8 cellular contexts compared by ENCODE assay signal in genomic region chr9:137114220-137114612, GRCh38. TPM values are rescaled to one million over a fixed set of nuclear protein-coding genes. Genes with fewer than 3 reads are reported as not detected.
DNase-seq lines count a peak whose midpoint lies in the region; ATAC-seq and TF ChIP-seq lines count a peak whose summit lies in the region.

No MANE protein-coding gene starts in this region.

- POLR2A ChIA-PET in MCF 10A (lab: Yijun Ruan, JAX): interaction anchor here (2.4 kb wide), 1 partner anchor 27 kb away, joined by 12 read pairs; the partner anchor contains the start of gene MAN1B1
- POLR2A ChIA-PET in naive thymus-derived CD8-positive, alpha-beta T cell (lab: Charles Lee): interaction anchor here (0.9 to 3.4 kb wide), 9 partner anchors 9 to 122 kb away, joined by 3 to 20 read pairs (median 4); partner anchors contain the start of genes MAN1B1 and TPRN

- H3K4me1 Mint-ChIP-seq in MCF 10A (ENCODE audit: insufficient read depth, unreplicated experiment): no peaks in the 10 kb centered on the region
- H3K4me1 Mint-ChIP-seq in naive thymus-derived CD8-positive, alpha-beta T cell: peaks cover 0 to 15% (median 5%) of the 10 kb centered on the region in 4 donors
- H3K4me1 Mint-ChIP-seq in type B pancreatic cell (ENCODE audit: unreplicated experiment): peaks cover 6% of the 10 kb centered on the region

- no peaks in the 10 kb centered on the region for H3K9me3 Mint-ChIP-seq in MCF 10A (ENCODE audit: unreplicated experiment)
- H3K9me3 Mint-ChIP-seq in naive thymus-derived CD8-positive, alpha-beta T cell: no peaks in the 10 kb centered on the region
- no peaks in the 10 kb centered on the region for H3K9me3 Mint-ChIP-seq in type B pancreatic cell

- TF ChIP-seq CTCF in GM12864 (IDR thresholded peaks at IDR 0.05; ENCODE audit: low read depth, low read length, missing control alignments) (no peak), MCF 10A (IDR thresholded peaks at IDR 0.05; ENCODE audit: unreplicated experiment) (no peak), type B pancreatic cell (conservative IDR thresholded peaks at IDR 0.05) (no peak)

- CTCF ChIA-PET in MCF 10A (lab: Yijun Ruan, JAX): no interaction called here

- H3K4me3 Mint-ChIP-seq in MCF 10A (ENCODE audit: unreplicated experiment) (peak overlapping the region; percentile 62), type B pancreatic cell (no peak overlapping the region)
- peak overlapping the region in 9 of 10 donors; percentile 22 to 76 (median 57) for H3K4me3 Mint-ChIP-seq in naive thymus-derived CD8-positive, alpha-beta T cell

- no peak overlapping the region for H3K27ac Mint-ChIP-seq in MCF 10A (ENCODE audit: low read depth, unreplicated experiment)
- peak overlapping the region in 2 of 10 donors; percentile 9 to 52 for H3K27ac Mint-ChIP-seq in naive thymus-derived CD8-positive, alpha-beta T cell
- no peak overlapping the region for H3K27ac Mint-ChIP-seq in type B pancreatic cell

- no peak for DNase-seq in GM12864 (ENCODE audit: low read depth)
- DNase-seq in MCF 10A (ENCODE audit: unreplicated experiment): no peak
- no peak for DNase-seq in naive thymus-derived CD8-positive, alpha-beta T cell
- no peak for DNase-seq in HPDE6-E6E7 (ENCODE audit: extremely low spot score)
- DNase-seq in NCI-H2029 (lab: John Stamatoyannopoulos, UW): no peak
- DNase-seq in type B pancreatic cell (ENCODE audit: extremely low spot score, unreplicated experiment): no peak

- H3K4me3 ChIP-seq in GM12864 (ENCODE audit: low read depth, low read length): peak overlapping the region; percentile 60

- H3K27me3 Mint-ChIP-seq in MCF 10A (ENCODE audit: insufficient read depth, unreplicated experiment): no peaks in the 10 kb centered on the region
- no peaks in the 10 kb centered on the region for H3K27me3 Mint-ChIP-seq in naive thymus-derived CD8-positive, alpha-beta T cell
- H3K27me3 Mint-ChIP-seq in type B pancreatic cell: peaks cover 3% of the 10 kb centered on the region

- H3K36me3 Mint-ChIP-seq in MCF 10A (ENCODE audit: insufficient read depth, unreplicated experiment) (peaks cover 8% of the 10 kb centered on the region), type B pancreatic cell (no peaks in the 10 kb centered on the region)
- peaks cover 0 to 4% (median 2%) of the 10 kb centered on the region in 3 donors for H3K36me3 Mint-ChIP-seq in naive thymus-derived CD8-positive, alpha-beta T cell

- intact Hi-C loops in MCF 10A (cut with micrococcal nuclease): no loop called here

- ATAC-seq in HG03280 (IDR thresholded peaks at IDR 0.05; ENCODE audit: unreplicated experiment): peak; percentile 10
- peak; percentile 26 to 30 for ATAC-seq in naive thymus-derived CD8-positive, alpha-beta T cell
- no peak for ATAC-seq in HG02870 (IDR thresholded peaks at IDR 0.05; ENCODE audit: unreplicated experiment)

- no TSS peak for BruUV-seq in MCF 10A (replicated peaks; lab: Mats Ljungman, UMichigan)

RNA-seq across cellular contexts. Expression of gene DPP7, which starts 0.3 kb away (rescaled TPM):
- total RNA-seq in MCF 10A (2022) (139 and 157 TPM in 2 replicates), type B pancreatic cell (ENCODE audit: low replicate concordance) (86.5 and 86.7 TPM in 2 replicates)
- 100 to 1,000 TPM; 278 to 298 TPM for total RNA-seq in naive thymus-derived CD8-positive, alpha-beta T cell
- 100 to 1,000 TPM in 2 of 3 donors, 10 to 100 TPM in 1; 98.7 to 126 (median 121) TPM for polyA plus RNA-seq in naive thymus-derived CD8-positive, alpha-beta T cell

RNA-seq across cellular contexts. Expression of gene GRIN1, which starts 24.7 kb away (rescaled TPM):
- total RNA-seq in MCF 10A (2022) (0.61 and 1.4 TPM in 2 replicates), type B pancreatic cell (ENCODE audit: low replicate concordance) (0.29 and 0.94 TPM in 2 replicates)
- total RNA-seq in naive thymus-derived CD8-positive, alpha-beta T cell: not detected
- not detected for polyA plus RNA-seq in naive thymus-derived CD8-positive, alpha-beta T cell

RNA-seq across cellular contexts. Expression of gene MAN1B1, which starts 27.4 kb away (rescaled TPM):
- total RNA-seq in MCF 10A (2022) (46.5 and 49.1 TPM in 2 replicates), type B pancreatic cell (ENCODE audit: low replicate concordance) (50.3 and 58.9 TPM in 2 replicates)
- total RNA-seq in naive thymus-derived CD8-positive, alpha-beta T cell: 10 to 100 TPM; 66.9 to 73.2 TPM
- polyA plus RNA-seq in naive thymus-derived CD8-positive, alpha-beta T cell: 10 to 100 TPM; 30.6 to 46.6 (median 38.3) TPM

RNA-seq across cellular contexts. Expression of gene UAP1L1, which starts 36.9 kb away (rescaled TPM):
- 1.0 and 3.7 TPM in 2 replicates for total RNA-seq in MCF 10A (2022)
- 10 to 100 TPM; 25.2 to 28.7 TPM for total RNA-seq in naive thymus-derived CD8-positive, alpha-beta T cell
- 1 to 10 TPM; 2.3 to 7.8 (median 2.8) TPM for polyA plus RNA-seq in naive thymus-derived CD8-positive, alpha-beta T cell
- total RNA-seq in type B pancreatic cell (ENCODE audit: low replicate concordance): 3.4 and 5.4 TPM in 2 replicates

RNA-seq across cellular contexts. Expression of gene SAPCD2, which starts 43.9 kb away (rescaled TPM):
- total RNA-seq in MCF 10A (2022) (5.7 and 15.7 TPM in 2 replicates), type B pancreatic cell (ENCODE audit: low replicate concordance) (19.1 and 21.9 TPM in 2 replicates)
- under 1 TPM; 0.27 to 0.44 TPM for total RNA-seq in naive thymus-derived CD8-positive, alpha-beta T cell
- under 1 TPM in 2 of 3 donors, not detected in 1; 0.23 to 0.27 TPM for polyA plus RNA-seq in naive thymus-derived CD8-positive, alpha-beta T cell
